ENCODE assay signal across 15 cellular contexts in genomic region chr2:127615511-127616166, GRCh38. TPM values are rescaled to one million over a fixed set of nuclear protein-coding genes. Genes with fewer than 3 reads are reported as not detected.
DNase-seq lines count a peak whose midpoint lies in the region; ATAC-seq and TF ChIP-seq lines count a peak whose summit lies in the region.
"Had no signal": no experiment of that assay in that cellular context is flagged by ENCODE, and none has a peak within 500 bp of the region (broad histone marks: within the 10 kb centered on the region; RNA-seq: fewer than 3 reads in every experiment).

No MANE protein-coding gene starts in this region.

- H3K36me3 Mint-ChIP-seq in activated CD8-positive, alpha-beta T cell treated with anti-CD3 and anti-CD28 coated beads, Interleukin-2, amount 10 ng/mL, durations not matched to agents 7 days and 5 days (ENCODE audit: low read depth) = peaks cover 5% of the 10 kb centered on the region
- no peaks in the 10 kb centered on the region for H3K36me3 Mint-ChIP-seq in activated CD8-positive, alpha-beta T cell treated with anti-CD3 and anti-CD28 coated beads for 36 hours (ENCODE audit: low read depth)
- no peaks in the 10 kb centered on the region for H3K36me3 Mint-ChIP-seq in MCF 10A (ENCODE audit: insufficient read depth, unreplicated experiment)

- peak overlapping the region; percentile 6; the same call in 1 of the 2 replicates for H3K4me3 ChIP-seq in Jurkat, Clone E6-1 (ENCODE audit: low read length)

- POLR2A ChIA-PET in activated CD8-positive, alpha-beta T cell treated with anti-CD3 and anti-CD28 coated beads, Interleukin-2, amount 10 ng/mL, durations not matched to agents 7 days and 5 days (lab: Charles Lee) = no interaction called here
- POLR2A ChIA-PET in activated CD8-positive, alpha-beta T cell treated with anti-CD3 and anti-CD28 coated beads for 36 hours (lab: Charles Lee) = interaction anchor here (0.7 kb wide), 1 partner anchor 15 kb away, joined by 3 read pairs; no protein-coding TSS in a partner anchor
- POLR2A ChIA-PET in MCF 10A (lab: Yijun Ruan, JAX) = interaction anchor here (0.5 to 0.6 kb wide), 2 partner anchors 346 to 1058 kb away, joined by 3 read pairs; no protein-coding TSS in a partner anchor

- BruUV-seq in MCF 10A (replicated peaks; lab: Mats Ljungman, UMichigan) = no TSS peak

- peak; percentile 39 for DNase-seq in activated CD8-positive, alpha-beta T cell treated with anti-CD3 and anti-CD28 coated beads, Interleukin-2, amount 10 ng/mL, durations not matched to agents 7 days and 5 days
- no peak for DNase-seq in activated CD8-positive, alpha-beta T cell treated with anti-CD3 and anti-CD28 coated beads for 36 hours
- DNase-seq in Jurkat, Clone E6-1 (ENCODE audit: low read depth, low spot score) = peak; percentile 99
- DNase-seq in MCF 10A (ENCODE audit: unreplicated experiment) (peak; percentile 22), posterior vena cava (ENCODE audit: low spot score) (peak; percentile 34), NCI-H524 treated with DMSO at 0.1 percent for 48 hours (lab: John Stamatoyannopoulos, UW) (no peak), GM03348 (ENCODE audit: low spot score) (no peak)
- no peak for DNase-seq in stimulated activated CD4-positive, alpha-beta T cell treated with anti-CD3 and anti-CD28 coated beads, Interleukin-2, amount 100 ng/mL, for 48 hours
- DNase-seq: ACHN; HCEC 1CT; left colon; NCI-H187 treated with DMSO at 0.1 percent for 48 hours; NK-92 treated with Interleukin-12 subunit alpha and Interleukin-12 subunit beta, amount 100 ng/mL, for 24 hours had no signal

- intact Hi-C loops in activated CD8-positive, alpha-beta T cell treated with anti-CD3 and anti-CD28 coated beads for 36 hours (cut with micrococcal nuclease) = no loop called here
- intact Hi-C loops in MCF 10A (cut with micrococcal nuclease) (no loop called here), posterior vena cava (cut with DNase I) (no loop called here)

- ATAC-seq in activated CD8-positive, alpha-beta T cell treated with anti-CD3 and anti-CD28 coated beads, Interleukin-2, amount 10 ng/mL, durations not matched to agents 7 days and 5 days = peak; percentile 55
- ATAC-seq in activated CD8-positive, alpha-beta T cell treated with anti-CD3 and anti-CD28 coated beads for 36 hours = no peak
- ATAC-seq: left colon had no signal

- H3K4me1 Mint-ChIP-seq in activated CD8-positive, alpha-beta T cell treated with anti-CD3 and anti-CD28 coated beads, Interleukin-2, amount 10 ng/mL, durations not matched to agents 7 days and 5 days (ENCODE audit: low read depth) = peaks cover 18% of the 10 kb centered on the region
- peaks cover 22% of the 10 kb centered on the region for H3K4me1 Mint-ChIP-seq in activated CD8-positive, alpha-beta T cell treated with anti-CD3 and anti-CD28 coated beads for 36 hours (ENCODE audit: low read depth)
- peaks cover 22% of the 10 kb centered on the region for H3K4me1 Mint-ChIP-seq in MCF 10A (ENCODE audit: insufficient read depth, unreplicated experiment)
- H3K4me1 Mint-ChIP-seq: neural crest cell had no signal

- H3K9me3 Mint-ChIP-seq in activated CD8-positive, alpha-beta T cell treated with anti-CD3 and anti-CD28 coated beads, Interleukin-2, amount 10 ng/mL, durations not matched to agents 7 days and 5 days (ENCODE audit: insufficient read depth) = peaks cover 10% of the 10 kb centered on the region
- H3K9me3 Mint-ChIP-seq in activated CD8-positive, alpha-beta T cell treated with anti-CD3 and anti-CD28 coated beads for 36 hours = peaks cover 5% of the 10 kb centered on the region
- peaks cover 8% of the 10 kb centered on the region for H3K9me3 Mint-ChIP-seq in MCF 10A (ENCODE audit: unreplicated experiment)

- peak overlapping the region; percentile 20 for H3K4me3 Mint-ChIP-seq in activated CD8-positive, alpha-beta T cell treated with anti-CD3 and anti-CD28 coated beads, Interleukin-2, amount 10 ng/mL, durations not matched to agents 7 days and 5 days
- no peak overlapping the region for H3K4me3 Mint-ChIP-seq in activated CD8-positive, alpha-beta T cell treated with anti-CD3 and anti-CD28 coated beads for 36 hours
- H3K4me3 Mint-ChIP-seq in MCF 10A (ENCODE audit: unreplicated experiment) = no peak overlapping the region
- H3K4me3 Mint-ChIP-seq: neural crest cell had no signal

- no peak for TF ChIP-seq CTCF in activated CD8-positive, alpha-beta T cell treated with anti-CD3 and anti-CD28 coated beads for 36 hours (IDR thresholded peaks at IDR 0.05)
- TF ChIP-seq CTCF in MCF 10A (IDR thresholded peaks at IDR 0.05; ENCODE audit: unreplicated experiment) = no peak

- peaks cover 35% of the 10 kb centered on the region for H3K27me3 Mint-ChIP-seq in activated CD8-positive, alpha-beta T cell treated with anti-CD3 and anti-CD28 coated beads, Interleukin-2, amount 10 ng/mL, durations not matched to agents 7 days and 5 days (ENCODE audit: low read depth)
- peaks cover 7% of the 10 kb centered on the region for H3K27me3 Mint-ChIP-seq in activated CD8-positive, alpha-beta T cell treated with anti-CD3 and anti-CD28 coated beads for 36 hours
- no peaks in the 10 kb centered on the region for H3K27me3 Mint-ChIP-seq in MCF 10A (ENCODE audit: insufficient read depth, unreplicated experiment)

- CTCF ChIA-PET in activated CD8-positive, alpha-beta T cell treated with anti-CD3 and anti-CD28 coated beads, Interleukin-2, amount 10 ng/mL, durations not matched to agents 7 days and 5 days (lab: Charles Lee) = interaction anchor here (2.1 kb wide), 1 partner anchor 24 kb away, joined by 10 read pairs; no protein-coding TSS in a partner anchor
- CTCF ChIA-PET in activated CD8-positive, alpha-beta T cell treated with anti-CD3 and anti-CD28 coated beads for 36 hours (lab: Charles Lee) = interaction anchor here (1.0 to 1.4 kb wide), 4 partner anchors 24 to 35 kb away, joined by 3 to 7 read pairs (median 4); no protein-coding TSS in a partner anchor
- CTCF ChIA-PET in MCF 10A (lab: Yijun Ruan, JAX) = interaction anchor here (0.6 kb wide), 2 partner anchors 329 to 534 kb away, joined by 3 read pairs; no protein-coding TSS in a partner anchor

- peak overlapping the region; percentile 58 for H3K27ac Mint-ChIP-seq in activated CD8-positive, alpha-beta T cell treated with anti-CD3 and anti-CD28 coated beads, Interleukin-2, amount 10 ng/mL, durations not matched to agents 7 days and 5 days
- H3K27ac Mint-ChIP-seq in activated CD8-positive, alpha-beta T cell treated with anti-CD3 and anti-CD28 coated beads for 36 hours = no peak overlapping the region
- no peak overlapping the region for H3K27ac Mint-ChIP-seq in MCF 10A (ENCODE audit: low read depth, unreplicated experiment)

RNA-seq across cellular contexts. Expression of gene GPR17, which starts 30.3 kb away (rescaled TPM):
- total RNA-seq in activated CD8-positive, alpha-beta T cell treated with anti-CD3 and anti-CD28 coated beads, Interleukin-2, amount 10 ng/mL, durations not matched to agents 7 days and 5 days = not detected
- not detected for total RNA-seq in activated CD8-positive, alpha-beta T cell treated with anti-CD3 and anti-CD28 coated beads for 36 hours
- polyA plus RNA-seq in Jurkat, Clone E6-1 (2012; ENCODE audit: insufficient read depth, insufficient read length) = 0.95 TPM
- total RNA-seq in MCF 10A (2022) = not detected in 2 replicates
- under 1 TPM in 1 of 2 donors, not detected in 1; 0.10 TPM for total RNA-seq in posterior vena cava
- total RNA-seq: activated CD8-positive, alpha-beta memory T cell treated with anti-CD3 and anti-CD28 coated beads for 36 hours had no signal

RNA-seq across cellular contexts. Expression of gene LIMS2, which starts 59.7 kb away (rescaled TPM):
- total RNA-seq in activated CD8-positive, alpha-beta T cell treated with anti-CD3 and anti-CD28 coated beads, Interleukin-2, amount 10 ng/mL, durations not matched to agents 7 days and 5 days = 10 to 100 TPM; 35.3 to 38.3 TPM
- 10 to 100 TPM; 22.1 to 23.6 TPM for total RNA-seq in activated CD8-positive, alpha-beta T cell treated with anti-CD3 and anti-CD28 coated beads for 36 hours
- 25.1 TPM for polyA plus RNA-seq in Jurkat, Clone E6-1 (2012; ENCODE audit: insufficient read depth, insufficient read length)
- not detected in 2 replicates for total RNA-seq in MCF 10A (2022)
- total RNA-seq in posterior vena cava = 100 to 1,000 TPM; 210 to 235 TPM

Comparison
In these comparisons a context has a peak if more than half of its experiments do, and no peak if none do; other contexts are left out.
1. DNase-seq: peak in activated CD8-positive, alpha-beta T cell treated with anti-CD3 and anti-CD28 coated beads, Interleukin-2, amount 10 ng/mL, durations not matched to agents 7 days and 5 days (single experiment), Jurkat, Clone E6-1 (single experiment), MCF 10A (single experiment) and posterior vena cava (single experiment); none in activated CD8-positive, alpha-beta T cell treated with anti-CD3 and anti-CD28 coated beads for 36 hours (single experiment), NCI-H524 treated with DMSO at 0.1 percent for 48 hours (single experiment), GM03348 (single experiment) and stimulated activated CD4-positive, alpha-beta T cell treated with anti-CD3 and anti-CD28 coated beads, Interleukin-2, amount 100 ng/mL, for 48 hours (0 of 2).
2. RNA of gene LIMS2, which starts 59.7 kb away (total RNA-seq): 210 to 235 TPM in posterior vena cava, 35.3 to 38.3 TPM in activated CD8-positive, alpha-beta T cell treated with anti-CD3 and anti-CD28 coated beads, Interleukin-2, amount 10 ng/mL, durations not matched to agents 7 days and 5 days and 22.1 to 23.6 TPM in activated CD8-positive, alpha-beta T cell treated with anti-CD3 and anti-CD28 coated beads for 36 hours; not detected in MCF 10A; every median in the first group is over 10 times any median in the second.